ENCODE assay signal across 8 cellular contexts in genomic region chr4:23779422-23779821, GRCh38.
"Had no signal": no experiment of that assay in that cellular context is flagged by ENCODE, and none has a peak within 500 bp of the region (broad histone marks: within the 10 kb centered on the region; RNA-seq: fewer than 3 reads in every experiment).

No MANE protein-coding gene starts in this region.

- H3K4me3 ChIP-seq: GM23248, HAP-1 had no signal

- H3K27ac ChIP-seq: GM23248, HL-60 had no signal

- H3K9ac ChIP-seq: GM23248 had no signal

- ATAC-seq: HCT116 had no signal

- H3K9me3 ChIP-seq: HAP-1 had no signal

- H2AFZ ChIP-seq: GM23248 had no signal

- H3K4me1 ChIP-seq: HAP-1 had no signal

- H3K36me3 ChIP-seq: HAP-1 had no signal

- DNase-seq: GM23248, GOT3, H7, HFFc6, KBM-7 had no signal
